ENCODE assay signal across 8 cellular contexts in genomic region chr17:28372203-28372944, GRCh38. TPM values are rescaled to one million over a fixed set of nuclear protein-coding genes. Genes with fewer than 3 reads are reported as not detected.
DNase-seq lines count a peak whose midpoint lies in the region; TF ChIP-seq lines count a peak whose summit lies in the region.

No MANE protein-coding gene starts in this region.

- H3K4me1 ChIP-seq in BLaER1 treated with 17β-estradiol and CSF1 and Interleukin-3, amounts not matched to agents 10 nM and 100 nM, result peaks cover 32 to 47% (median 40%) of the 10 kb centered on the region in 10 experiments
- peaks cover 28 to 43% (median 38%) of the 10 kb centered on the region in 4 donors for H3K4me1 ChIP-seq in stomach

- H3K27ac ChIP-seq in BLaER1 treated with 17β-estradiol and CSF1 and Interleukin-3, amounts not matched to agents 10 nM and 100 nM, result peak overlapping the region in 9 of 11 experiments; percentile 50 to 83 (median 75); a peak in 20 of 22 replicates
- H3K27ac ChIP-seq in stomach, result peak overlapping the region; percentile 9 to 83 (median 75)

- intact Hi-C loops in stomach (cut with DNase I; ENCODE audit: low total_unique reads), result no loop called here

- 7 to 70% (median 11%) methylated on average over 6 to 53 of the region's 53 CpGs for WGBS in stomach, 5 donors

- DNase-seq in GM19240 (ENCODE audit: insufficient read length, low spot score) (peak; percentile 24), M059J (ENCODE audit: low read depth) (peak; percentile 30), astrocyte of the cerebellum (ENCODE audit: low read depth) (no peak), kidney epithelial cell (ENCODE audit: low read depth) (no peak), stomach (no peak), HuH-7 (ENCODE audit: low spot score) (no peak), mesenteric fat pad (ENCODE audit: low spot score) (no peak)

- H4K20me1 ChIP-seq in BLaER1 treated with 17β-estradiol and CSF1 and Interleukin-3, amounts not matched to agents 10 nM and 100 nM, result peaks cover 18 to 63% (median 47%) of the 10 kb centered on the region in 11 experiments; a peak in 19 of 22 replicates

- H3K9ac ChIP-seq in BLaER1 treated with 17β-estradiol and CSF1 and Interleukin-3, amounts not matched to agents 10 nM and 100 nM, result peak overlapping the region; percentile 69 to 89 (median 79)

- no peak for TF ChIP-seq EP300 in stomach (IDR thresholded peaks at IDR 0.05)

- peak overlapping the region; percentile 63 to 79 (median 74) for H3K4me3 ChIP-seq in BLaER1 treated with 17β-estradiol and CSF1 and Interleukin-3, amounts not matched to agents 10 nM and 100 nM
- H3K4me3 ChIP-seq in astrocyte of the cerebellum (ENCODE audit: low read depth, low read length) (peak overlapping the region; percentile 66), kidney epithelial cell (ENCODE audit: low read depth, low read length) (peak overlapping the region; percentile 35), stomach (peak overlapping the region; percentile 56 to 76 (median 66))

- in situ Hi-C loops in astrocyte of the cerebellum (cut with HindIII; ENCODE audit: low sequenced_read_pairs), result no loop called here

- H3K27me3 ChIP-seq in BLaER1 treated with 17β-estradiol and CSF1 and Interleukin-3, amounts not matched to agents 10 nM and 100 nM, result no peaks in the 10 kb centered on the region; a peak in 1 of 22 replicates
- peaks cover 11% of the 10 kb centered on the region for H3K27me3 ChIP-seq in kidney epithelial cell (ENCODE audit: control insufficient read depth, insufficient read depth, low read length)
- H3K27me3 ChIP-seq in stomach, result peaks cover 0 to 25% (median 5%) of the 10 kb centered on the region in 3 donors

- H3K4me2 ChIP-seq in BLaER1 treated with 17β-estradiol and CSF1 and Interleukin-3, amounts not matched to agents 10 nM and 100 nM, result peak overlapping the region; percentile 96 to 100 (median 98)

- no peak for TF ChIP-seq POLR2A in stomach (IDR thresholded peaks at IDR 0.05)

- TF ChIP-seq CTCF in astrocyte of the cerebellum (IDR thresholded peaks at IDR 0.05; ENCODE audit: low read depth, low read length, missing control alignments) (no peak), kidney epithelial cell (IDR thresholded peaks at IDR 0.05; ENCODE audit: insufficient read depth, low read length, poor library complexity, severe bottlenecking) (no peak), stomach (IDR thresholded peaks at IDR 0.05) (no peak)

- no peaks in the 10 kb centered on the region for H3K9me3 ChIP-seq in BLaER1 treated with 17β-estradiol and CSF1 and Interleukin-3, amounts not matched to agents 10 nM and 100 nM (replicated peaks in 1 of 11)
- no peaks in the 10 kb centered on the region for H3K9me3 ChIP-seq in stomach

- peaks cover 0 to 10% (median 3%) of the 10 kb centered on the region in 11 experiments; a peak in 10 of 22 replicates for H3K36me3 ChIP-seq in BLaER1 treated with 17β-estradiol and CSF1 and Interleukin-3, amounts not matched to agents 10 nM and 100 nM
- H3K36me3 ChIP-seq in kidney epithelial cell (ENCODE audit: control insufficient read depth, insufficient read depth, low read length) (no peaks in the 10 kb centered on the region), stomach (no peaks in the 10 kb centered on the region)

RNA-seq across cellular contexts. Expression of gene SARM1, which starts 0.9 kb away (rescaled TPM):
- total RNA-seq in M059J (2014; rRNA removed; shearing (Covaris generic)), result 4.0 and 6.4 TPM in 2 replicates
- 10.1 and 12.0 TPM in 2 replicates for total RNA-seq in kidney epithelial cell
- 10 to 100 TPM; 11.0 to 58.3 (median 15.2) TPM for total RNA-seq in stomach
- polyA plus RNA-seq in stomach, result 1 to 10 TPM; 4.6 to 6.9 (median 5.2) TPM
- total RNA-seq in mesenteric fat pad, result 10.7 TPM

RNA-seq across cellular contexts. Expression of gene VTN, which starts 2.3 kb away (rescaled TPM):
- total RNA-seq in M059J (2014; rRNA removed; shearing (Covaris generic)), result not detected in 2 replicates
- total RNA-seq in kidney epithelial cell (0.27 TPM in 1 of 2 replicates, not detected in the other), stomach (1 to 10 TPM in 1 of 5 donors, under 1 TPM in 1, not detected in 3; 0.72 to 2.9 TPM), mesenteric fat pad (2.1 TPM)
- 1 to 10 TPM in 2 of 3 donors, under 1 TPM in 1; 0.90 to 2.3 (median 1.1) TPM for polyA plus RNA-seq in stomach

RNA-seq across cellular contexts. Expression of gene SEBOX, which starts 7.4 kb away (rescaled TPM):
- total RNA-seq in M059J (2014; rRNA removed; shearing (Covaris generic)), result not detected in 2 replicates
- not detected in 2 replicates for total RNA-seq in kidney epithelial cell
- not detected for total RNA-seq in stomach
- polyA plus RNA-seq in stomach, result not detected
- total RNA-seq in mesenteric fat pad, result not detected

RNA-seq across cellular contexts. Expression of gene POLDIP2, which starts 15.0 kb away (rescaled TPM):
- total RNA-seq in M059J (2014; rRNA removed; shearing (Covaris generic)), result 119 and 121 TPM in 2 replicates
- total RNA-seq in kidney epithelial cell (103 and 118 TPM in 2 replicates), stomach (100 to 1,000 TPM in 1 of 5 donors, 10 to 100 TPM in 4; 41.9 to 118 (median 57.6) TPM), mesenteric fat pad (79.3 TPM)
- 10 to 100 TPM; 44.2 to 69.2 (median 63.8) TPM for polyA plus RNA-seq in stomach

RNA-seq across cellular contexts. Expression of gene SLC46A1, which starts 33.6 kb away (rescaled TPM):
- 6.4 and 6.8 TPM in 2 replicates for total RNA-seq in M059J (2014; rRNA removed; shearing (Covaris generic))
- total RNA-seq in kidney epithelial cell (5.2 and 6.2 TPM in 2 replicates), stomach (10 to 100 TPM in 2 of 5 donors, 1 to 10 TPM in 2, under 1 TPM in 1; 0.87 to 31.5 (median 7.5) TPM), mesenteric fat pad (13.0 TPM)
- polyA plus RNA-seq in stomach, result 1 to 10 TPM in 2 of 3 donors, under 1 TPM in 1; 0.61 to 2.7 (median 2.5) TPM

Comparison
In these comparisons a context has a peak if more than half of its experiments do, and no peak if none do; other contexts are left out.
1. DNase-seq: peak in GM19240 (single experiment) and M059J (single experiment); none in astrocyte of the cerebellum (single experiment), kidney epithelial cell (single experiment), stomach (single experiment), HuH-7 (single experiment) and mesenteric fat pad (single experiment).
2. Peak in every context shown above with its lines, with median percentiles within 50 percentile points of each other: H3K4me3 ChIP-seq.